1 cellular context compared by ENCODE assay signal in the genomic region with DNA sequence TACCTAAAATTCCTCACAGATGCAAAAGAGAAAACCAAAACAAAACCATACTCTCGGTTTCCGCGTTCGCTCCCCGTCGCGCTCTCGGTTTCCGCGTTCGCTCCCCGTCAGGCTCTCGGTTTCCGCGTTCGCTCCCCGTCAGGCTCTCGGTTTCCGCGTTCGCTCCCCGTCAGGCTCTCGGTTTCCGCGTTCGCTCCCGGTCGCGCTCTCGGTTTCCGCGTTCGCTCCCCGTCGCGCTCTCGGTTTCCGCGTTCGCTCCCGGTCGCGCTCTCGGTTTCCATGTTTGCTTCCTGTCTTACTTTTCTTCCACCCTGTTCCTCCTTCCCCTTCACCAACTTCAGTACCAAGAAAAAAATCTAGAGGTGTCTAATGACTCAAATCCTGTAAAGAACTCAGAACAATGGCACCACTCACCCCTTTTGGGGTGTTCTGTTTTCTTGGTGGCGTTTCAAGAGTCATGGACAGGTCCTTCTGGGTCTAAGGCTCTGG.
TF ChIP-seq lines count a peak whose summit lies in the region.

No MANE protein-coding gene starts in this region.

TF ChIP-seq in H1, 55 proteins besides CTCF, POLR2A, EP300 and RAD21:
- TF ChIP-seq SUZ12 (IDR thresholded peaks at IDR 0.05; ENCODE audit: low read length) (peak; percentile 65), KDM4A (IDR thresholded peaks at IDR 0.05; ENCODE audit: low read depth, low read length, severe bottlenecking) (peak; percentile 76), EZH2 (IDR thresholded peaks at IDR 0.05; ENCODE audit: low read depth, low read length, severe bottlenecking) (peak; percentile 58), ASH2L (IDR thresholded peaks at IDR 0.05; ENCODE audit: low read length) (peak; percentile 24)
